1 cellular context compared by ENCODE assay signal in the genomic region with DNA sequence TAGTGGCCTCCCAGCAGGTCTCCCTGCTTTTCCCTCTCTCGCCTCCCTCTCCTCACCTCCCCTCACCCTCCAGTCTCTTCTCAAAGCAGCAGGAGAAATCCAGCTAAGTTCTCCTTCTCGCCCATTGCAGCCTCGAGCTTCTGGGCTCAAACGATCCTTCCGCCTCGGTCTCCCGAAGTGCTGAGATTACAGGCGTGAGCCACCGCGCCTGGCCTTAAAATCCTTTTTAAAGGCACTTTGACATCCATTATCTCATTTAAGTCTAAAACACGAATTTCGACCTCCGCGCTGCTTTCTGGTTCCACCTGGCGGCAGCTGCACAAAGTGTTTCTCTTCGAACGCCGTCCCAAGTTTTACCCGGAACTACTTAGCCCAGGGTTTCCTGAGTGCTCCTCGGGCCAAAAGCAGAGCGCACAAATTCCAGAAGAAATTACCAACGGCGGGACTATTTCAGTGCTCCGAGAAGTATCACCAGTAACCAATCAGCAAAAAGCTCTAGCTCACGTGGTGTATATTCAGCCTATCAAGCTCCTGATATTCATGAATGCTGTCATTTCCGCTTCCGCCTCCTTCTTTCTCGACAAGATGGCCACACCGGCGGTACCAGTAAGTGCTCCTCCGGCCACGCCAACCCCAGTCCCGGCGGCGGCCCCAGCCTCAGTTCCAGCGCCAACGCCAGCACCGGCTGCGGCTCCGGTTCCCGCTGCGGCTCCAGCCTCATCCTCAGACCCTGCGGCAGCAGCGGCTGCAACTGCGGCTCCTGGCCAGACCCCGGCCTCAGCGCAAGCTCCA.
A peak's percentile ranks its signal among the peaks of the same experiment; 100 is the strongest.
TF ChIP-seq lines count a peak whose summit lies in the region.

A gene with protein sequence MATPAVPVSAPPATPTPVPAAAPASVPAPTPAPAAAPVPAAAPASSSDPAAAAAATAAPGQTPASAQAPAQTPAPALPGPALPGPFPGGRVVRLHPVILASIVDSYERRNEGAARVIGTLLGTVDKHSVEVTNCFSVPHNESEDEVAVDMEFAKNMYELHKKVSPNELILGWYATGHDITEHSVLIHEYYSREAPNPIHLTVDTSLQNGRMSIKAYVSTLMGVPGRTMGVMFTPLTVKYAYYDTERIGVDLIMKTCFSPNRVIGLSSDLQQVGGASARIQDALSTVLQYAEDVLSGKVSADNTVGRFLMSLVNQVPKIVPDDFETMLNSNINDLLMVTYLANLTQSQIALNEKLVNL (plus strand): TSS at position 570 of the 792 bp plus-strand sequence. CDS start 16 bp downstream, at position 586.

TF ChIP-seq in HepG2, 621 proteins besides CTCF, POLR2A, EP300 and RAD21 (continued from another document and continues in another):
- TF ChIP-seq, protein P1, sequence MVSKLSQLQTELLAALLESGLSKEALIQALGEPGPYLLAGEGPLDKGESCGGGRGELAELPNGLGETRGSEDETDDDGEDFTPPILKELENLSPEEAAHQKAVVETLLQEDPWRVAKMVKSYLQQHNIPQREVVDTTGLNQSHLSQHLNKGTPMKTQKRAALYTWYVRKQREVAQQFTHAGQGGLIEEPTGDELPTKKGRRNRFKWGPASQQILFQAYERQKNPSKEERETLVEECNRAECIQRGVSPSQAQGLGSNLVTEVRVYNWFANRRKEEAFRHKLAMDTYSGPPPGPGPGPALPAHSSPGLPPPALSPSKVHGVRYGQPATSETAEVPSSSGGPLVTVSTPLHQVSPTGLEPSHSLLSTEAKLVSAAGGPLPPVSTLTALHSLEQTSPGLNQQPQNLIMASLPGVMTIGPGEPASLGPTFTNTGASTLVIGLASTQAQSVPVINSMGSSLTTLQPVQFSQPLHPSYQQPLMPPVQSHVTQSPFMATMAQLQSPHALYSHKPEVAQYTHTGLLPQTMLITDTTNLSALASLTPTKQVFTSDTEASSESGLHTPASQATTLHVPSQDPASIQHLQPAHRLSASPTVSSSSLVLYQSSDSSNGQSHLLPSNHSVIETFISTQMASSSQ (IDR thresholded peaks at IDR 0.05; ENCODE audit: low read depth): no peak
- TF ChIP-seq, protein P1 (CRISPR knock-in tag; IDR thresholded peaks at IDR 0.05; ENCODE audit: borderline replicate concordance): peak; percentile 38; the same call in 1 of the 2 replicates
- TF ChIP-seq SKI (IDR thresholded peaks at IDR 0.05; ENCODE audit: partially characterized antibody) (peak; percentile 39), ARID2 (CRISPR knock-in tag; IDR thresholded peaks at IDR 0.05; ENCODE audit: borderline replicate concordance) (no peak), SETDB1 (CRISPR knock-in tag; IDR thresholded peaks at IDR 0.05; ENCODE audit: borderline replicate concordance) (0 out of 2 replicates have a peak, but pooled peaks have one; percentile 55), CCAR2 (optimal IDR thresholded peaks at IDR 0.05; ENCODE audit: low read depth, low read length) (peak; percentile 95), ZNF773 (CRISPR knock-in tag; IDR thresholded peaks at IDR 0.05; ENCODE audit: borderline replicate concordance) (peak; percentile 76; the same call in 1 of the 2 replicates), ZNF749 (CRISPR knock-in tag; IDR thresholded peaks at IDR 0.05; ENCODE audit: borderline replicate concordance) (0 out of 2 replicates have a peak, but pooled peaks have one; percentile 44), CAMTA2 (CRISPR knock-in tag; IDR thresholded peaks at IDR 0.05; ENCODE audit: borderline replicate concordance) (no peak), ZSCAN9 (CRISPR knock-in tag; IDR thresholded peaks at IDR 0.05; ENCODE audit: borderline replicate concordance) (peak; percentile 52; the same call in 1 of the 2 replicates), SAP130 (CRISPR knock-in tag; IDR thresholded peaks at IDR 0.05; ENCODE audit: low read depth) (peak; percentile 90), ZMYM2 (CRISPR knock-in tag; IDR thresholded peaks at IDR 0.05) (no peak), ZNF644 (CRISPR knock-in tag; IDR thresholded peaks at IDR 0.05; ENCODE audit: low read depth) (peak; percentile 53; the same call in 1 of the 2 replicates), ZKSCAN8 (CRISPR knock-in tag; IDR thresholded peaks at IDR 0.05; ENCODE audit: borderline replicate concordance) (0 out of 2 replicates have a peak, but pooled peaks have one; percentile 59), KDM2A (CRISPR knock-in tag; IDR thresholded peaks at IDR 0.05; ENCODE audit: borderline replicate concordance, low read depth) (peak; percentile 87), ATF1 (CRISPR knock-in tag; IDR thresholded peaks at IDR 0.05) (peak; percentile 91), ZNF747 (CRISPR knock-in tag; IDR thresholded peaks at IDR 0.05; ENCODE audit: borderline replicate concordance) (0 out of 2 replicates have a peak, but pooled peaks have one; percentile 60), ZNF121 (CRISPR knock-in tag; IDR thresholded peaks at IDR 0.05) (no peak; the same call in 1 of the 2 replicates), XRCC5 (optimal IDR thresholded peaks at IDR 0.05; ENCODE audit: low read length) (peak; percentile 99), ZNF292 (CRISPR knock-in tag; IDR thresholded peaks at IDR 0.05; ENCODE audit: borderline replicate concordance, low read depth) (no peak), ZNF143 (CRISPR knock-in tag; IDR thresholded peaks at IDR 0.05) (peak; percentile 44; the same call in 1 of the 2 replicates), NKX3-1 (CRISPR knock-in tag; IDR thresholded peaks at IDR 0.05) (no peak; the same call in 1 of the 2 replicates), MYC (CRISPR knock-in tag; IDR thresholded peaks at IDR 0.05; ENCODE audit: borderline replicate concordance) (peak; percentile 66; the same call in 1 of the 2 replicates)
- TF ChIP-seq, protein P2, sequence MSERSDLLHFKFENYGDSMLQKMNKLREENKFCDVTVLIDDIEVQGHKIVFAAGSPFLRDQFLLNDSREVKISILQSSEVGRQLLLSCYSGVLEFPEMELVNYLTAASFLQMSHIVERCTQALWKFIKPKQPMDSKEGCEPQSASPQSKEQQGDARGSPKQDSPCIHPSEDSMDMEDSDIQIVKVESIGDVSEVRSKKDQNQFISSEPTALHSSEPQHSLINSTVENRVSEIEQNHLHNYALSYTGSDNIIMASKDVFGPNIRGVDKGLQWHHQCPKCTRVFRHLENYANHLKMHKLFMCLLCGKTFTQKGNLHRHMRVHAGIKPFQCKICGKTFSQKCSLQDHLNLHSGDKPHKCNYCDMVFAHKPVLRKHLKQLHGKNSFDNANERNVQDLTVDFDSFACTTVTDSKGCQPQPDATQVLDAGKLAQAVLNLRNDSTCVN (CRISPR knock-in tag; IDR thresholded peaks at IDR 0.05; ENCODE audit: borderline replicate concordance): peak; percentile 94
- TF ChIP-seq, protein P3, sequence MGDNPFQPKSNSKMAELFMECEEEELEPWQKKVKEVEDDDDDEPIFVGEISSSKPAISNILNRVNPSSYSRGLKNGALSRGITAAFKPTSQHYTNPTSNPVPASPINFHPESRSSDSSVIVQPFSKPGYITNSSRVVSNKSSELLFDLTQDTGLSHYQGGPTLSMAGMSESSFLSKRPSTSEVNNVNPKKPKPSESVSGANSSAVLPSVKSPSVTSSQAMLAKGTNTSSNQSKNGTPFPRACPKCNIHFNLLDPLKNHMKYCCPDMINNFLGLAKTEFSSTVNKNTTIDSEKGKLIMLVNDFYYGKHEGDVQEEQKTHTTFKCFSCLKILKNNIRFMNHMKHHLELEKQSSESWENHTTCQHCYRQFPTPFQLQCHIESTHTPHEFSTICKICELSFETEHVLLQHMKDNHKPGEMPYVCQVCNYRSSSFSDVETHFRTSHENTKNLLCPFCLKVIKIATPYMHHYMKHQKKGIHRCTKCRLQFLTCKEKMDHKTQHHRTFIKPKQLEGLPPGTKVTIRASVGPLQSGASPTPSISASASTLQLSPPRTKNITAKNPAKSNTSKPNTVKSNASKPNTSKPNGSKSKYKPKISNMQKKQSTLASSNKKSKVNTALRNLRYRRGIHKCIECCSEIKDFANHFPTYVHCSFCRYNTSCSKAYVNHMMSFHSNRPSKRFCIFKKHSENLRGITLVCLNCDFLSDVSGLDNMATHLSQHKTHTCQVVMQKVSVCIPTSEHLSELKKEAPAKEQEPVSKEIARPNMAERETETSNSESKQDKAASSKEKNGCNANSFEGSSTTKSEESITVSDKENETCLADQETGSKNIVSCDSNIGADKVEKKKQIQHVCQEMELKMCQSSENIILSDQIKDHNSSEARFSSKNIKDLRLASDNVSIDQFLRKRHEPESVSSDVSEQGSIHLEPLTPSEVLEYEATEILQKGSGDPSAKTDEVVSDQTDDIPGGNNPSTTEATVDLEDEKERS (CRISPR knock-in tag; IDR thresholded peaks at IDR 0.05): no peak
- TF ChIP-seq, protein P4, sequence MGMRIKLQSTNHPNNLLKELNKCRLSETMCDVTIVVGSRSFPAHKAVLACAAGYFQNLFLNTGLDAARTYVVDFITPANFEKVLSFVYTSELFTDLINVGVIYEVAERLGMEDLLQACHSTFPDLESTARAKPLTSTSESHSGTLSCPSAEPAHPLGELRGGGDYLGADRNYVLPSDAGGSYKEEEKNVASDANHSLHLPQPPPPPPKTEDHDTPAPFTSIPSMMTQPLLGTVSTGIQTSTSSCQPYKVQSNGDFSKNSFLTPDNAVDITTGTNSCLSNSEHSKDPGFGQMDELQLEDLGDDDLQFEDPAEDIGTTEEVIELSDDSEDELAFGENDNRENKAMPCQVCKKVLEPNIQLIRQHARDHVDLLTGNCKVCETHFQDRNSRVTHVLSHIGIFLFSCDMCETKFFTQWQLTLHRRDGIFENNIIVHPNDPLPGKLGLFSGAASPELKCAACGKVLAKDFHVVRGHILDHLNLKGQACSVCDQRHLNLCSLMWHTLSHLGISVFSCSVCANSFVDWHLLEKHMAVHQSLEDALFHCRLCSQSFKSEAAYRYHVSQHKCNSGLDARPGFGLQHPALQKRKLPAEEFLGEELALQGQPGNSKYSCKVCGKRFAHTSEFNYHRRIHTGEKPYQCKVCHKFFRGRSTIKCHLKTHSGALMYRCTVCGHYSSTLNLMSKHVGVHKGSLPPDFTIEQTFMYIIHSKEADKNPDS (CRISPR knock-in tag; IDR thresholded peaks at IDR 0.05): 0 out of 2 replicates have a peak, but pooled peaks have one; percentile 36
- TF ChIP-seq, protein P5, sequence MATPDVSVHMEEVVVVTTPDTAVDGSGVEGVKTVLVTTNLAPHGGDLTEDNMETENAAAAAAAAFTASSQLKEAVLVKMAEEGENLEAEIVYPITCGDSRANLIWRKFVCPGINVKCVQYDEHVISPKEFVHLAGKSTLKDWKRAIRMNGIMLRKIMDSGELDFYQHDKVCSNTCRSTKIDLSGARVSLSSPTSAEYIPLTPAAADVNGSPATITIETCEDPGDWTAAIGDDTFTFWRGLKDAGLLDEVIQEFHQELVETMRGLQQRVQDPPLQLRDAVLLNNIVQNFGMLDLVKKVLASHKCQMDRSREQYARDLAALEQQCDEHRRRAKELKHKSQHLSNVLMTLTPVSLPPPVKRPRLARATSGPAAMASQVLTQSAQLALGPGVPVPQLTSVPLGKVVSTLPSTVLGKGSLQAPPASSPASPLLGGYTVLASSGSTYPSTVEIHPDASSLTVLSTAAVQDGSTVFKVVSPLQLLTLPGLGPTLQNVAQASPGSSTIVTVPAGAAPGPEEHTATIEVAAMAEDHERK (CRISPR knock-in tag; IDR thresholded peaks at IDR 0.05; ENCODE audit: low read depth): no peak
- TF ChIP-seq, protein P6, sequence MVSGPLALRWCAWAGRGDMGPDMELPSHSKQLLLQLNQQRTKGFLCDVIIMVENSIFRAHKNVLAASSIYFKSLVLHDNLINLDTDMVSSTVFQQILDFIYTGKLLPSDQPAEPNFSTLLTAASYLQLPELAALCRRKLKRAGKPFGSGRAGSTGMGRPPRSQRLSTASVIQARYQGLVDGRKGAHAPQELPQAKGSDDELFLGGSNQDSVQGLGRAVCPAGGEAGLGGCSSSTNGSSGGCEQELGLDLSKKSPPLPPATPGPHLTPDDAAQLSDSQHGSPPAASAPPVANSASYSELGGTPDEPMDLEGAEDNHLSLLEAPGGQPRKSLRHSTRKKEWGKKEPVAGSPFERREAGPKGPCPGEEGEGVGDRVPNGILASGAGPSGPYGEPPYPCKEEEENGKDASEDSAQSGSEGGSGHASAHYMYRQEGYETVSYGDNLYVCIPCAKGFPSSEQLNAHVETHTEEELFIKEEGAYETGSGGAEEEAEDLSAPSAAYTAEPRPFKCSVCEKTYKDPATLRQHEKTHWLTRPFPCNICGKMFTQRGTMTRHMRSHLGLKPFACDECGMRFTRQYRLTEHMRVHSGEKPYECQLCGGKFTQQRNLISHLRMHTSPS (CRISPR knock-in tag; IDR thresholded peaks at IDR 0.05; ENCODE audit: low read depth): no peak
- TF ChIP-seq, protein P7, sequence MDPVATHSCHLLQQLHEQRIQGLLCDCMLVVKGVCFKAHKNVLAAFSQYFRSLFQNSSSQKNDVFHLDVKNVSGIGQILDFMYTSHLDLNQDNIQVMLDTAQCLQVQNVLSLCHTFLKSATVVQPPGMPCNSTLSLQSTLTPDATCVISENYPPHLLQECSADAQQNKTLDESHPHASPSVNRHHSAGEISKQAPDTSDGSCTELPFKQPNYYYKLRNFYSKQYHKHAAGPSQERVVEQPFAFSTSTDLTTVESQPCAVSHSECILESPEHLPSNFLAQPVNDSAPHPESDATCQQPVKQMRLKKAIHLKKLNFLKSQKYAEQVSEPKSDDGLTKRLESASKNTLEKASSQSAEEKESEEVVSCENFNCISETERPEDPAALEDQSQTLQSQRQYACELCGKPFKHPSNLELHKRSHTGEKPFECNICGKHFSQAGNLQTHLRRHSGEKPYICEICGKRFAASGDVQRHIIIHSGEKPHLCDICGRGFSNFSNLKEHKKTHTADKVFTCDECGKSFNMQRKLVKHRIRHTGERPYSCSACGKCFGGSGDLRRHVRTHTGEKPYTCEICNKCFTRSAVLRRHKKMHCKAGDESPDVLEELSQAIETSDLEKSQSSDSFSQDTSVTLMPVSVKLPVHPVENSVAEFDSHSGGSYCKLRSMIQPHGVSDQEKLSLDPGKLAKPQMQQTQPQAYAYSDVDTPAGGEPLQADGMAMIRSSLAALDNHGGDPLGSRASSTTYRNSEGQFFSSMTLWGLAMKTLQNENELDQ (CRISPR knock-in tag; IDR thresholded peaks at IDR 0.05; ENCODE audit: borderline replicate concordance): peak; percentile 64; the same call in 1 of the 2 replicates
- TF ChIP-seq, protein P8, sequence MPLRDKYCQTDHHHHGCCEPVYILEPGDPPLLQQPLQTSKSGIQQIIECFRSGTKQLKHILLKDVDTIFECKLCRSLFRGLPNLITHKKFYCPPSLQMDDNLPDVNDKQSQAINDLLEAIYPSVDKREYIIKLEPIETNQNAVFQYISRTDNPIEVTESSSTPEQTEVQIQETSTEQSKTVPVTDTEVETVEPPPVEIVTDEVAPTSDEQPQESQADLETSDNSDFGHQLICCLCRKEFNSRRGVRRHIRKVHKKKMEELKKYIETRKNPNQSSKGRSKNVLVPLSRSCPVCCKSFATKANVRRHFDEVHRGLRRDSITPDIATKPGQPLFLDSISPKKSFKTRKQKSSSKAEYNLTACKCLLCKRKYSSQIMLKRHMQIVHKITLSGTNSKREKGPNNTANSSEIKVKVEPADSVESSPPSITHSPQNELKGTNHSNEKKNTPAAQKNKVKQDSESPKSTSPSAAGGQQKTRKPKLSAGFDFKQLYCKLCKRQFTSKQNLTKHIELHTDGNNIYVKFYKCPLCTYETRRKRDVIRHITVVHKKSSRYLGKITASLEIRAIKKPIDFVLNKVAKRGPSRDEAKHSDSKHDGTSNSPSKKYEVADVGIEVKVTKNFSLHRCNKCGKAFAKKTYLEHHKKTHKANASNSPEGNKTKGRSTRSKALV (CRISPR knock-in tag; IDR thresholded peaks at IDR 0.05): peak; percentile 51; the same call in 1 of the 2 replicates
